In the genomic region with DNA sequence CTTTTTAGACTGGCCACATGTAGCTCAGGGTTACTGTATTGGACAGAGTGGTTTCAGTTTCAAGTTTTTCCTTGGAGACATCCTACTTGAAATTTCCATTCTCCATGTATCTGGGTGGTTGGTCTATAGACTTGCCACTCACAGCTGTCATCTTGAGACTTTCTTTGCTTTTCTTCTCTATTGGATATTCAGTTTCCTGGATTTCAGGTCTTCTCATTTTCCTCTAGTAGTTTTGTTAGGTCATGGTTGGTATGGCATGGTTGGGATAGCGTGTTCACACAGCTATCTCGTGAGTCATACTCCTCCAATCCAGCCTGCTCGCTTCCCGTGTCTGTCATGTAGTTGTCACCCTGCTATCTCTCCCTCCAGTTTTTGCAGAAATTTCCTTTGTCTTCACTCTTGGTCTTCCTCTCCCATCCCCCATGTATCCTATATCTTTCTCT, we compare ENCODE assay signal across 12 cellular contexts. TPM values are rescaled to one million over a fixed set of nuclear protein-coding genes. Genes with fewer than 3 reads are reported as not detected.
DNase-seq lines count a peak whose midpoint lies in the region; ATAC-seq and TF ChIP-seq lines count a peak whose summit lies in the region.
"Had no signal": no experiment of that assay in that cellular context is flagged by ENCODE, and none has a peak within 500 bp of the region (broad histone marks: within the 10 kb centered on the region; RNA-seq: fewer than 3 reads in every experiment).

No MANE protein-coding gene starts in this region.

- H3K27me3 ChIP-seq in skeletal muscle satellite cell (ENCODE audit: control insufficient read depth, insufficient read depth, low read length): no peaks in the 10 kb centered on the region
- H3K27me3 ChIP-seq: BLaER1 treated with 17β-estradiol and CSF1 and Interleukin-3, amounts not matched to agents 10 nM and 100 nM had no signal

- no peak overlapping the region for H3K4me3 Mint-ChIP-seq in activated naive CD4-positive, alpha-beta T cell treated with anti-CD3 and anti-CD28 coated beads for 36 hours
- no peak overlapping the region for H3K4me3 Mint-ChIP-seq in activated naive CD4-positive, alpha-beta T cell treated with anti-CD3 and anti-CD28 coated beads, Interleukin-2, amount 10 ng/mL, durations not matched to agents 7 days and 5 days
- no peak overlapping the region for H3K4me3 Mint-ChIP-seq in effector memory CD8-positive, alpha-beta T cell
- H3K4me3 Mint-ChIP-seq: activated CD8-positive, alpha-beta memory T cell treated with anti-CD3 and anti-CD28 coated beads, Interleukin-2, amount 10 ng/mL, durations not matched to agents 7 days and 5 days had no signal

- CTCF ChIA-PET in activated naive CD4-positive, alpha-beta T cell treated with anti-CD3 and anti-CD28 coated beads for 36 hours (lab: Charles Lee): interaction anchor here (1.1 to 1.8 kb wide), 2 partner anchors 30 to 43 kb away, joined by 4 to 6 read pairs; no protein-coding TSS in a partner anchor
- CTCF ChIA-PET in activated naive CD4-positive, alpha-beta T cell treated with anti-CD3 and anti-CD28 coated beads, Interleukin-2, amount 10 ng/mL, durations not matched to agents 7 days and 5 days (lab: Charles Lee): no interaction called here

- H3K27ac Mint-ChIP-seq in activated naive CD4-positive, alpha-beta T cell treated with anti-CD3 and anti-CD28 coated beads for 36 hours: peak overlapping the region; percentile 54
- no peak overlapping the region for H3K27ac Mint-ChIP-seq in activated naive CD4-positive, alpha-beta T cell treated with anti-CD3 and anti-CD28 coated beads, Interleukin-2, amount 10 ng/mL, durations not matched to agents 7 days and 5 days
- H3K27ac Mint-ChIP-seq in effector memory CD8-positive, alpha-beta T cell: no peak overlapping the region
- H3K27ac Mint-ChIP-seq: activated CD8-positive, alpha-beta memory T cell treated with anti-CD3 and anti-CD28 coated beads, Interleukin-2, amount 10 ng/mL, durations not matched to agents 7 days and 5 days had no signal

- peaks cover 37% of the 10 kb centered on the region for H3K4me1 ChIP-seq in skeletal muscle satellite cell (ENCODE audit: control insufficient read depth, insufficient read depth, low read length)

- H3K36me3 ChIP-seq in skeletal muscle satellite cell (ENCODE audit: insufficient read depth, low read length): peaks cover 20% of the 10 kb centered on the region

- no peak overlapping the region for H3K9ac ChIP-seq in skeletal muscle satellite cell (ENCODE audit: low read depth, low read length)
- H3K9ac ChIP-seq: BLaER1 treated with 17β-estradiol and CSF1 and Interleukin-3, amounts not matched to agents 10 nM and 100 nM had no signal

- H3K4me3 ChIP-seq in epithelial cell of esophagus (ENCODE audit: low read length) (no peak overlapping the region), skeletal muscle satellite cell (ENCODE audit: low read length) (no peak overlapping the region)
- H3K4me3 ChIP-seq: BLaER1 treated with 17β-estradiol and CSF1 and Interleukin-3, amounts not matched to agents 10 nM and 100 nM had no signal

- H3K9me3 Mint-ChIP-seq in activated naive CD4-positive, alpha-beta T cell treated with anti-CD3 and anti-CD28 coated beads for 36 hours: no peaks in the 10 kb centered on the region
- H3K9me3 Mint-ChIP-seq in activated naive CD4-positive, alpha-beta T cell treated with anti-CD3 and anti-CD28 coated beads, Interleukin-2, amount 10 ng/mL, durations not matched to agents 7 days and 5 days: no peaks in the 10 kb centered on the region
- no peaks in the 10 kb centered on the region for H3K9me3 Mint-ChIP-seq in effector memory CD8-positive, alpha-beta T cell

- intact Hi-C loops in activated naive CD4-positive, alpha-beta T cell treated with anti-CD3 and anti-CD28 coated beads for 36 hours (cut with micrococcal nuclease): no loop called here

- H3K27me3 Mint-ChIP-seq in activated naive CD4-positive, alpha-beta T cell treated with anti-CD3 and anti-CD28 coated beads for 36 hours (ENCODE audit: low read depth): no peaks in the 10 kb centered on the region
- no peaks in the 10 kb centered on the region for H3K27me3 Mint-ChIP-seq in activated naive CD4-positive, alpha-beta T cell treated with anti-CD3 and anti-CD28 coated beads, Interleukin-2, amount 10 ng/mL, durations not matched to agents 7 days and 5 days
- no peaks in the 10 kb centered on the region for H3K27me3 Mint-ChIP-seq in effector memory CD8-positive, alpha-beta T cell
- H3K27me3 Mint-ChIP-seq: activated CD8-positive, alpha-beta memory T cell treated with anti-CD3 and anti-CD28 coated beads, Interleukin-2, amount 10 ng/mL, durations not matched to agents 7 days and 5 days had no signal

- H3K9me3 ChIP-seq in skeletal muscle satellite cell (replicated peaks; ENCODE audit: low read length): no peaks in the 10 kb centered on the region

- no peak for TF ChIP-seq CTCF in epithelial cell of esophagus (IDR thresholded peaks at IDR 0.05; ENCODE audit: insufficient read depth, low read depth, low read length, missing control alignments)

- no peak for DNase-seq in activated naive CD4-positive, alpha-beta T cell treated with anti-CD3 and anti-CD28 coated beads for 36 hours
- no peak for DNase-seq in activated naive CD4-positive, alpha-beta T cell treated with anti-CD3 and anti-CD28 coated beads, Interleukin-2, amount 10 ng/mL, durations not matched to agents 7 days and 5 days
- DNase-seq in RPMI7951 (ENCODE audit: low read depth) (peak; percentile 94), epithelial cell of esophagus (ENCODE audit: low read depth) (peak; percentile 87)
- no peak for DNase-seq in effector memory CD8-positive, alpha-beta T cell
- no peak for DNase-seq in central memory CD4-positive, alpha-beta T cell
- DNase-seq: activated CD8-positive, alpha-beta memory T cell treated with anti-CD3 and anti-CD28 coated beads, Interleukin-2, amount 10 ng/mL, durations not matched to agents 7 days and 5 days; cerebellar nuclear complex had no signal

- peak overlapping the region; percentile 29 for H3K4me2 ChIP-seq in skeletal muscle satellite cell (ENCODE audit: low read length)
- H3K4me2 ChIP-seq: BLaER1 treated with 17β-estradiol and CSF1 and Interleukin-3, amounts not matched to agents 10 nM and 100 nM had no signal

- H3K4me1 Mint-ChIP-seq in activated naive CD4-positive, alpha-beta T cell treated with anti-CD3 and anti-CD28 coated beads for 36 hours (ENCODE audit: low read depth): peaks cover 69% of the 10 kb centered on the region
- H3K4me1 Mint-ChIP-seq in activated naive CD4-positive, alpha-beta T cell treated with anti-CD3 and anti-CD28 coated beads, Interleukin-2, amount 10 ng/mL, durations not matched to agents 7 days and 5 days: peaks cover 49% of the 10 kb centered on the region
- peaks cover 38 to 42% of the 10 kb centered on the region in 2 donors for H3K4me1 Mint-ChIP-seq in effector memory CD8-positive, alpha-beta T cell (ENCODE audit: low read depth in 2 of 2)

- ATAC-seq in effector memory CD8-positive, alpha-beta T cell (replicated peaks): no peak
- no peak for ATAC-seq in HG03108 (IDR thresholded peaks at IDR 0.05; ENCODE audit: unreplicated experiment)
- ATAC-seq: activated CD8-positive, alpha-beta memory T cell treated with anti-CD3 and anti-CD28 coated beads, Interleukin-2, amount 10 ng/mL, durations not matched to agents 7 days and 5 days; Right ventricle myocardium inferior had no signal

- H3K36me3 Mint-ChIP-seq in activated naive CD4-positive, alpha-beta T cell treated with anti-CD3 and anti-CD28 coated beads for 36 hours (ENCODE audit: low read depth): peaks cover 55% of the 10 kb centered on the region
- peaks cover 51% of the 10 kb centered on the region for H3K36me3 Mint-ChIP-seq in activated naive CD4-positive, alpha-beta T cell treated with anti-CD3 and anti-CD28 coated beads, Interleukin-2, amount 10 ng/mL, durations not matched to agents 7 days and 5 days
- peaks cover 52% of the 10 kb centered on the region for H3K36me3 Mint-ChIP-seq in effector memory CD8-positive, alpha-beta T cell (ENCODE audit: insufficient read depth)

RNA-seq across cellular contexts. Expression of gene PTPN1, which starts 48.3 kb away (rescaled TPM):
- total RNA-seq in activated naive CD4-positive, alpha-beta T cell treated with anti-CD3 and anti-CD28 coated beads for 36 hours: 100 to 1,000 TPM; 111 to 119 TPM
- 42.1 and 42.2 TPM in 2 replicates for total RNA-seq in RPMI7951 (2014; rRNA removed; shearing (Covaris generic))
- total RNA-seq in skeletal muscle satellite cell (2012; rRNA removed): 51.5 and 58.8 TPM in 2 replicates

Comparison
In these comparisons a context has a peak if more than half of its experiments do, and no peak if none do; other contexts are left out.
1. DNase-seq: peak in RPMI7951 (single experiment) and epithelial cell of esophagus (single experiment); none in activated naive CD4-positive, alpha-beta T cell treated with anti-CD3 and anti-CD28 coated beads for 36 hours (single experiment), activated naive CD4-positive, alpha-beta T cell treated with anti-CD3 and anti-CD28 coated beads, Interleukin-2, amount 10 ng/mL, durations not matched to agents 7 days and 5 days (single experiment), effector memory CD8-positive, alpha-beta T cell (0 of 3) and central memory CD4-positive, alpha-beta T cell (single experiment).